Comparison of ENCODE assay signal across 8 cellular contexts in genomic region chr13:49247722-49248432, GRCh38. TPM values are rescaled to one million over a fixed set of nuclear protein-coding genes. Genes with fewer than 3 reads are reported as not detected.
DNase-seq lines count a peak whose midpoint lies in the region; ATAC-seq and TF ChIP-seq lines count a peak whose summit lies in the region.

CDADC1 (plus strand) TSS chr13:49247925; CDS start chr13:49248038, 113 bp downstream.

- no peaks in the 10 kb centered on the region for H3K9me3 ChIP-seq in Panc1 (ENCODE audit: control insufficient read depth, insufficient read depth, low read depth, low read length)
- H3K9me3 ChIP-seq in muscle layer of colon (ENCODE audit: low read length): no peaks in the 10 kb centered on the region

- H3K36me3 Mint-ChIP-seq in IgD-negative memory B cell: peaks cover 8% of the 10 kb centered on the region

- POLR2A ChIA-PET in Panc1 (lab: Charles Lee): interaction anchor here (0.7 kb wide), 1 partner anchor 1013 kb away, joined by 6 read pairs; no protein-coding TSS in a partner anchor

- peak within 1 kb of the TSS; percentile 86 for H3K9ac ChIP-seq in muscle layer of colon (ENCODE audit: low read length)

- peak within 1 kb of the TSS; percentile 97 to 99 (median 98) for H3K4me3 Mint-ChIP-seq in IgD-negative memory B cell

- peak within 1 kb of the TSS; percentile 85 for H3K27ac ChIP-seq in Panc1 (ENCODE audit: low read length)
- H3K27ac ChIP-seq in muscle layer of colon (ENCODE audit: low read depth, low read length): peak within 1 kb of the TSS; percentile 85

- DNase-seq in DMS114 treated with DMSO at 0.1 percent for 48 hours (lab: John Stamatoyannopoulos, UW; ENCODE audit: unreplicated experiment): peak; percentile 65
- peak; percentile 55 for DNase-seq in Panc1 (ENCODE audit: low read depth, low spot score)
- DNase-seq in activated T-cell treated with anti-CD3 and anti-CD28 coated beads, Interleukin-2, amount 50 U/mL, for 48 hours: peak; percentile 97
- DNase-seq in stimulated activated CD8-positive, alpha-beta memory T cell treated with anti-CD3 and anti-CD28 coated beads, Interleukin-7, amount 100 ng/mL, for 24 hours (ENCODE audit: low read depth): peak; percentile 86

- BruUV-seq in Panc1 (replicated peaks; lab: Mats Ljungman, UMichigan): no TSS peak

- ATAC-seq in GM21529 (IDR thresholded peaks at IDR 0.05; ENCODE audit: unreplicated experiment) (peak; percentile 97), Panc1 (peak; percentile 98), esophagus mucosa (peak; percentile 97)

- H3K27me3 ChIP-seq in Panc1 (ENCODE audit: control insufficient read depth, insufficient read depth, low read length): no peaks in the 10 kb centered on the region
- H3K27me3 ChIP-seq in muscle layer of colon (ENCODE audit: control insufficient read depth in 1 of 2, insufficient read depth in 2 of 2, low read length in 2 of 2): no peaks in the 10 kb centered on the region

- in situ Hi-C loops in Panc1 (cut with HindIII; ENCODE audit: low pct_unique_long_range_greater_than_20kb, low sequenced_read_pairs): no loop called here

- intact Hi-C loops in Panc1 (cut with micrococcal nuclease; ENCODE audit: unreplicated experiment): no loop called here

- H3K27me3 Mint-ChIP-seq in IgD-negative memory B cell: no peaks in the 10 kb centered on the region

- H3K4me1 Mint-ChIP-seq in IgD-negative memory B cell: peaks cover 20 to 24% (median 20%) of the 10 kb centered on the region in 3 donors

- H3K4me3 ChIP-seq in Panc1 (ENCODE audit: low read depth in 2 of 2, low read length in 2 of 2) (peak within 1 kb of the TSS; percentile 92 to 95), muscle layer of colon (ENCODE audit: low read depth in 1 of 2, low read length in 2 of 2) (peak within 1 kb of the TSS; percentile 69 to 94)

- H3K27ac Mint-ChIP-seq in IgD-negative memory B cell: peak within 1 kb of the TSS; percentile 74 to 97 (median 96)

- H3K4me1 ChIP-seq in Panc1 (ENCODE audit: control insufficient read depth, insufficient read depth, low read length) (no peaks in the 10 kb centered on the region; the same call in 1 of the 2 replicates), muscle layer of colon (ENCODE audit: insufficient read depth, low read length) (peaks cover 18% of the 10 kb centered on the region)

- no peak for TF ChIP-seq CTCF in Panc1 (IDR thresholded peaks at IDR 0.05)

- H3K36me3 ChIP-seq in Panc1 (ENCODE audit: control insufficient read depth, insufficient read depth, low read length) (peaks cover 4% of the 10 kb centered on the region), muscle layer of colon (ENCODE audit: insufficient read depth, low read length) (peaks cover 7% of the 10 kb centered on the region)

- H3K9me3 Mint-ChIP-seq in IgD-negative memory B cell: no peaks in the 10 kb centered on the region

- CTCF ChIA-PET in Panc1 (lab: Charles Lee): no interaction called here

RNA-seq across cellular contexts. Expression of gene CDADC1, which starts in this region (rescaled TPM):
- 6.7 TPM for polyA plus RNA-seq in IgD-negative memory B cell
- total RNA-seq in Panc1 (2021; ENCODE audit: unreplicated experiment) (11.8 TPM), esophagus mucosa (4.9 TPM)
- 6.8 TPM for polyA plus RNA-seq in Panc1 (2012; ENCODE audit: insufficient read length)

Comparison
In these comparisons a context has a peak if more than half of its experiments do, and no peak if none do; other contexts are left out.
1. Peak in every context shown above with its lines: DNase-seq, ATAC-seq, H3K4me3 ChIP-seq and H3K27ac ChIP-seq.